In genomic region chrX:69615323-69615722, GRCh38 we compare ENCODE assay signal across 8 cellular contexts. TPM values are rescaled to one million over a fixed set of nuclear protein-coding genes. Genes with fewer than 3 reads are reported as not detected.
DNase-seq lines count a peak whose midpoint lies in the region; ATAC-seq and TF ChIP-seq lines count a peak whose summit lies in the region.

No MANE protein-coding gene starts in this region.

- H3K4me2 ChIP-seq in KMS-11 (peak overlapping the region; percentile 48; the same call in 1 of the 2 replicates), neural progenitor cell (peak overlapping the region; percentile 71)

- no peaks in the 10 kb centered on the region for H3K36me3 Mint-ChIP-seq in CD8-positive, alpha-beta memory T cell
- no peaks in the 10 kb centered on the region for H3K36me3 Mint-ChIP-seq in neural progenitor cell

- no peak for ATAC-seq in GM18873 (IDR thresholded peaks at IDR 0.05; ENCODE audit: low FRiP score, unreplicated experiment)

- TF ChIP-seq CTCF in KMS-11 (conservative IDR thresholded peaks at IDR 0.05; ENCODE audit: low read depth, low read length) (no peak), epithelial cell of proximal tubule (conservative IDR thresholded peaks at IDR 0.05; ENCODE audit: low read depth, low read length) (no peak), neural progenitor cell (IDR thresholded peaks at IDR 0.05) (no peak), foreskin fibroblast (IDR thresholded peaks at IDR 0.05; ENCODE audit: low read depth, low read length) (no peak)

- H3K4me3 Mint-ChIP-seq in CD8-positive, alpha-beta memory T cell = peak overlapping the region in 5 of 7 donors; percentile 47 to 72 (median 54)
- peak overlapping the region; percentile 80 for H3K4me3 Mint-ChIP-seq in neural progenitor cell

- H3K27me3 ChIP-seq in CD8-positive, alpha-beta memory T cell (ENCODE audit: insufficient read depth, low read length, poor library complexity, severe bottlenecking) = no peaks in the 10 kb centered on the region
- H3K27me3 ChIP-seq in KMS-11 (ENCODE audit: insufficient read depth, low read depth) (no peaks in the 10 kb centered on the region), neural progenitor cell (peaks cover 21% of the 10 kb centered on the region)

- H3K9me3 Mint-ChIP-seq in CD8-positive, alpha-beta memory T cell = no peaks in the 10 kb centered on the region
- no peaks in the 10 kb centered on the region for H3K9me3 Mint-ChIP-seq in neural progenitor cell

- H2AFZ ChIP-seq in KMS-11 (ENCODE audit: low read depth) (peak overlapping the region; percentile 47; the same call in 1 of the 2 replicates), neural progenitor cell (replicated peaks) (no peak overlapping the region)

- H3K79me2 ChIP-seq in KMS-11 (ENCODE audit: insufficient read depth, low read depth) (no peaks in the 10 kb centered on the region), neural progenitor cell (ENCODE audit: low read depth) (no peaks in the 10 kb centered on the region)

- peaks cover 16 to 31% of the 10 kb centered on the region in 2 donors for H3K27me3 Mint-ChIP-seq in CD8-positive, alpha-beta memory T cell
- peaks cover 6% of the 10 kb centered on the region for H3K27me3 Mint-ChIP-seq in neural progenitor cell (ENCODE audit: insufficient read depth, low read depth)

- no peaks in the 10 kb centered on the region for H3F3A ChIP-seq in neural progenitor cell (ENCODE audit: low read depth)

- no peak overlapping the region for H3K27ac ChIP-seq in CD8-positive, alpha-beta memory T cell (ENCODE audit: low read depth, low read length)
- no peak overlapping the region for H3K27ac ChIP-seq in KMS-11
- H3K27ac ChIP-seq in neural progenitor cell = no peak overlapping the region

- no peak overlapping the region for H3K27ac Mint-ChIP-seq in CD8-positive, alpha-beta memory T cell
- no peak overlapping the region for H3K27ac Mint-ChIP-seq in neural progenitor cell

- POLR2A ChIA-PET in CD8-positive, alpha-beta memory T cell (lab: Charles Lee) = no interaction called here

- H3K4me1 Mint-ChIP-seq in CD8-positive, alpha-beta memory T cell = peaks cover 4 to 21% (median 9%) of the 10 kb centered on the region in 3 donors
- H3K4me1 Mint-ChIP-seq in neural progenitor cell = peaks cover 14% of the 10 kb centered on the region

- H4K20me1 ChIP-seq in KMS-11 (ENCODE audit: insufficient read depth) (no peaks in the 10 kb centered on the region), neural progenitor cell (ENCODE audit: low read depth) (no peaks in the 10 kb centered on the region)

- no peaks in the 10 kb centered on the region for H3K36me3 ChIP-seq in CD8-positive, alpha-beta memory T cell (ENCODE audit: insufficient read depth, low read length)
- H3K36me3 ChIP-seq in KMS-11 (ENCODE audit: insufficient read depth) (no peaks in the 10 kb centered on the region), neural progenitor cell (no peaks in the 10 kb centered on the region)

- no peak overlapping the region for H3K9ac ChIP-seq in KMS-11
- H3K9ac ChIP-seq in neural progenitor cell = no peak overlapping the region

- H3K9me3 ChIP-seq in CD8-positive, alpha-beta memory T cell (ENCODE audit: low read length) = no peaks in the 10 kb centered on the region
- peaks cover 4% of the 10 kb centered on the region for H3K9me3 ChIP-seq in neural progenitor cell (ENCODE audit: low read depth)

- H3K4me1 ChIP-seq in CD8-positive, alpha-beta memory T cell (ENCODE audit: insufficient read depth, low read length) = peaks cover 7% of the 10 kb centered on the region
- no peaks in the 10 kb centered on the region for H3K4me1 ChIP-seq in KMS-11 (ENCODE audit: low read depth, poor library complexity, severe bottlenecking)
- H3K4me1 ChIP-seq in neural progenitor cell = peaks cover 9% of the 10 kb centered on the region

- H3K4me3 ChIP-seq in CD8-positive, alpha-beta memory T cell (ENCODE audit: low read length) = no peak overlapping the region
- H3K4me3 ChIP-seq in KMS-11 (IDR thresholded peaks at IDR 0.05; ENCODE audit: insufficient read depth, low read depth, low read length) (no peak overlapping the region), epithelial cell of proximal tubule (ENCODE audit: low read depth, low read length) (peak overlapping the region; percentile 16), neural progenitor cell (peak overlapping the region; percentile 32), foreskin fibroblast (ENCODE audit: low read depth in 1 of 2, low read length in 2 of 2) (peak overlapping the region in 1 of 2 donors; percentile 25)

- CTCF ChIA-PET in CD8-positive, alpha-beta memory T cell (lab: Charles Lee) = no interaction called here

- DNase-seq in CD8-positive, alpha-beta memory T cell = no peak
- no peak for DNase-seq in epithelial cell of proximal tubule (ENCODE audit: low read depth)
- peak; percentile 72 for DNase-seq in neural progenitor cell (ENCODE audit: low spot score)
- DNase-seq in stimulated activated CD4-positive, alpha-beta T cell treated with anti-CD3 and anti-CD28 coated beads, Interleukin-2, amount 100 ng/mL, for 48 hours = no peak
- DNase-seq in NCI-H1417 (lab: John Stamatoyannopoulos, UW) = no peak
- no peak for DNase-seq in foreskin fibroblast

RNA-seq across cellular contexts. Expression of gene EDA, which starts 0.6 kb away (rescaled TPM):
- under 1 TPM; 0.53 to 0.57 TPM for total RNA-seq in CD8-positive, alpha-beta memory T cell
- 1.1 TPM for polyA plus RNA-seq in CD8-positive, alpha-beta memory T cell
- total RNA-seq in epithelial cell of proximal tubule (0.80 and 1.6 TPM in 2 replicates), neural progenitor cell (ENCODE audit: low replicate concordance) (6.8 and 7.4 TPM in 2 replicates)

Comparison
In these comparisons a context has a peak if more than half of its experiments do, and no peak if none do; other contexts are left out.
1. H3K4me3 ChIP-seq: peak in epithelial cell of proximal tubule (single experiment) and neural progenitor cell (single experiment); none in CD8-positive, alpha-beta memory T cell (single experiment) and KMS-11 (single experiment).